8 cellular contexts compared by ENCODE assay signal in the genomic region with DNA sequence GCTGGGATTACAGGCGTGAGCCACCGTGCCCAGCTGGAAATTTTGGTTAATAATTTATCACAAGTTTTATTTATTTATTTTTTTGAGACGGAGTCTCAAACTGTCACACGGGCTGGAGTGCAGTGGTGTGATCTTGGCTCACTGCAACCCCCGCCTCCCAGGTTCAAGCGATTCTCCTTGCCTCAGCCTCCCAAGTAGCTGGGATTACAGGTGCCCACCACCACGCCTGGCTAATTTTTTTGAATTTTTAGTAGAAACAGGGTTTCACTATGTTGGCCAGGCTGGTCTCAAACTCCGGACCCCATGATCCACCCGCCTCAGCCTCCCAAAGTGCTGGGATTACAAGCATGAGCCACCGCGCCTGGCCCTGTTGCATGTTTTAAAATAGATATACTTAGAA. TPM values are rescaled to one million over a fixed set of nuclear protein-coding genes. Genes with fewer than 3 reads are reported as not detected.
A peak's percentile ranks its signal among the peaks of the same experiment; 100 is the strongest.
DNase-seq lines count a peak whose midpoint lies in the region; ATAC-seq and TF ChIP-seq lines count a peak whose summit lies in the region.
"Not testable (repeated sequence)": the region's sequence is repeated elsewhere in the genome, so short reads cannot be mapped to it uniquely, and the experiment has no call there.
"Had no signal": no experiment of that assay in that cellular context is flagged by ENCODE, and none has a peak within 500 bp of the region (broad histone marks: within the 10 kb centered on the region; RNA-seq: fewer than 3 reads in every experiment).

No MANE protein-coding gene starts in this region.

- peak overlapping the region; percentile 90 for H3K4me3 Mint-ChIP-seq in CD8-positive, alpha-beta T cell
- peak overlapping the region; percentile 91 for H3K4me3 Mint-ChIP-seq in activated CD8-positive, alpha-beta T cell treated with anti-CD3 and anti-CD28 coated beads for 36 hours
- H3K4me3 Mint-ChIP-seq in glutamatergic neuron (ENCODE audit: unreplicated experiment) = peak overlapping the region; percentile 96
- peak overlapping the region; percentile 90 for H3K4me3 Mint-ChIP-seq in nephron progenitor cell

- H3K27me3 ChIP-seq in CD8-positive, alpha-beta T cell (ENCODE audit: insufficient read depth, low read length); HUES48 (ENCODE audit: control insufficient read depth, insufficient read depth, low read length); Panc1 (ENCODE audit: control insufficient read depth, insufficient read depth, low read length); adipocyte (replicated peaks; ENCODE audit: control insufficient read depth, insufficient read depth, low read length): not testable (repeated sequence)

- peaks cover 21% of the 10 kb centered on the region for H3K36me3 Mint-ChIP-seq in CD8-positive, alpha-beta T cell
- H3K36me3 Mint-ChIP-seq in activated CD8-positive, alpha-beta T cell treated with anti-CD3 and anti-CD28 coated beads for 36 hours (ENCODE audit: low read depth) = peaks cover 22% of the 10 kb centered on the region
- not testable (repeated sequence) for H3K36me3 Mint-ChIP-seq in glutamatergic neuron (ENCODE audit: unreplicated experiment); nephron progenitor cell (ENCODE audit: low read depth)

- H3K36me3 ChIP-seq in CD8-positive, alpha-beta T cell (ENCODE audit: insufficient read depth, low read length); HUES48 (ENCODE audit: control insufficient read depth, insufficient read depth, low read length); adipocyte (ENCODE audit: control insufficient read depth, insufficient read depth, low read length, severe bottlenecking): not testable (repeated sequence)
- peaks cover 11% of the 10 kb centered on the region for H3K36me3 ChIP-seq in Panc1 (ENCODE audit: control insufficient read depth, insufficient read depth, low read length)

- peaks cover 17% of the 10 kb centered on the region for H3K4me1 ChIP-seq in CD8-positive, alpha-beta T cell (ENCODE audit: insufficient read depth, low read length)
- H3K4me1 ChIP-seq in HUES48 (ENCODE audit: control insufficient read depth, insufficient read depth, low read length); Panc1 (ENCODE audit: control insufficient read depth, insufficient read depth, low read length); adipocyte (ENCODE audit: control insufficient read depth, insufficient read depth, low read length): not testable (repeated sequence)

- intact Hi-C loops in CD8-positive, alpha-beta T cell (cut with DNase I, micrococcal nuclease) = loop anchor here (5.0 to 10.0 kb wide), 4 partner anchors 115 to 405 kb away; a partner anchor contains a TSS
- intact Hi-C loops in Panc1 (cut with micrococcal nuclease; ENCODE audit: unreplicated experiment) = not testable (repeated sequence)
- intact Hi-C loops in activated CD8-positive, alpha-beta T cell treated with anti-CD3 and anti-CD28 coated beads for 36 hours (cut with micrococcal nuclease) = loop anchor here (5.0 kb wide), 1 partner anchor 95 kb away; no protein-coding TSS in a partner anchor

- not testable (repeated sequence) for BruUV-seq in Panc1 (replicated peaks; lab: Mats Ljungman, UMichigan)

- in situ Hi-C loops in Panc1 (cut with HindIII; ENCODE audit: low pct_unique_long_range_greater_than_20kb, low sequenced_read_pairs) = not testable (repeated sequence)

- not testable (repeated sequence) for H3K27ac ChIP-seq in CD8-positive, alpha-beta T cell (ENCODE audit: low read depth, low read length); HUES48 (ENCODE audit: low read depth, low read length)
- H3K27ac ChIP-seq in Panc1 (ENCODE audit: low read length) = peak overlapping the region; percentile 90; the same call in 1 of the 2 replicates

- H3K4me1 Mint-ChIP-seq in CD8-positive, alpha-beta T cell (ENCODE audit: low read depth) = peaks cover 34% of the 10 kb centered on the region
- peaks cover 33% of the 10 kb centered on the region for H3K4me1 Mint-ChIP-seq in activated CD8-positive, alpha-beta T cell treated with anti-CD3 and anti-CD28 coated beads for 36 hours (ENCODE audit: low read depth)
- H3K4me1 Mint-ChIP-seq in glutamatergic neuron (ENCODE audit: low read depth, unreplicated experiment) = not testable (repeated sequence)
- H3K4me1 Mint-ChIP-seq in nephron progenitor cell = peaks cover 24% of the 10 kb centered on the region

- not testable (repeated sequence) for H3K27ac Mint-ChIP-seq in CD8-positive, alpha-beta T cell; glutamatergic neuron (ENCODE audit: unreplicated experiment); nephron progenitor cell
- H3K27ac Mint-ChIP-seq in activated CD8-positive, alpha-beta T cell treated with anti-CD3 and anti-CD28 coated beads for 36 hours = peak overlapping the region; percentile 95

- TF ChIP-seq CTCF in CD8-positive, alpha-beta T cell (IDR thresholded peaks at IDR 0.05); Panc1 (IDR thresholded peaks at IDR 0.05); activated CD8-positive, alpha-beta T cell treated with anti-CD3 and anti-CD28 coated beads for 36 hours (IDR thresholded peaks at IDR 0.05); glutamatergic neuron (IDR thresholded peaks at IDR 0.05; ENCODE audit: partially characterized antibody, unreplicated experiment); nephron progenitor cell (IDR thresholded peaks at IDR 0.05): not testable (repeated sequence)

- H3K4me3 ChIP-seq in CD8-positive, alpha-beta T cell (ENCODE audit: low read depth, low read length) = not testable (repeated sequence)
- peak overlapping the region; percentile 87; the same call in 1 of the 2 replicates for H3K4me3 ChIP-seq in HUES48 (ENCODE audit: low read depth, low read length)
- H3K4me3 ChIP-seq in Panc1 (ENCODE audit: low read depth in 2 of 2, low read length in 2 of 2) = peak overlapping the region in 1 of 2 experiments; percentile 88; a peak in 3 of 4 replicates
- H3K4me3 ChIP-seq in adipocyte (ENCODE audit: low read length) = peak overlapping the region; percentile 90

- DNase-seq in CD8-positive, alpha-beta T cell; Panc1 (ENCODE audit: low read depth, low spot score); activated CD8-positive, alpha-beta T cell treated with anti-CD3 and anti-CD28 coated beads for 36 hours; adipocyte (ENCODE audit: low read depth); glutamatergic neuron; nephron progenitor cell: not testable (repeated sequence)

- not testable (repeated sequence) for H3K9ac ChIP-seq in HUES48 (ENCODE audit: low read depth, low read length)
- H3K9ac ChIP-seq in adipocyte (ENCODE audit: low read length) = peak overlapping the region; percentile 95

- CTCF ChIA-PET in CD8-positive, alpha-beta T cell (lab: Charles Lee) = interaction anchor here (5.2 to 6.5 kb wide), 2 partner anchors 11 to 20 kb away, joined by 29 to 49 read pairs; a partner anchor contains a TSS
- CTCF ChIA-PET in Panc1 (lab: Charles Lee) = not testable (repeated sequence)
- CTCF ChIA-PET in activated CD8-positive, alpha-beta T cell treated with anti-CD3 and anti-CD28 coated beads for 36 hours (lab: Charles Lee) = interaction anchor here (4.0 to 4.1 kb wide), 2 partner anchors 11 to 20 kb away, joined by 23 to 44 read pairs; a partner anchor contains a TSS

- POLR2A ChIA-PET in CD8-positive, alpha-beta T cell (lab: Charles Lee); Panc1 (lab: Charles Lee): not testable (repeated sequence)
- POLR2A ChIA-PET in activated CD8-positive, alpha-beta T cell treated with anti-CD3 and anti-CD28 coated beads for 36 hours (lab: Charles Lee) = interaction anchor here (0.8 to 4.1 kb wide), 3 partner anchors 11 to 238 kb away, joined by 3 to 34 read pairs (median 3); a partner anchor contains a TSS

- H3K9me3 ChIP-seq in CD8-positive, alpha-beta T cell (ENCODE audit: low read length); HUES48 (ENCODE audit: control insufficient read depth, insufficient read depth, low read length); Panc1 (ENCODE audit: control insufficient read depth, insufficient read depth, low read depth, low read length); adipocyte (ENCODE audit: control insufficient read depth, low read length): not testable (repeated sequence)

- not testable (repeated sequence) for H3K9me3 Mint-ChIP-seq in CD8-positive, alpha-beta T cell; activated CD8-positive, alpha-beta T cell treated with anti-CD3 and anti-CD28 coated beads for 36 hours; glutamatergic neuron (ENCODE audit: unreplicated experiment); nephron progenitor cell

- not testable (repeated sequence) for H3K27me3 Mint-ChIP-seq in CD8-positive, alpha-beta T cell (ENCODE audit: low read depth); activated CD8-positive, alpha-beta T cell treated with anti-CD3 and anti-CD28 coated beads for 36 hours; glutamatergic neuron (ENCODE audit: unreplicated experiment); nephron progenitor cell (ENCODE audit: low read depth, poor library complexity)

- not testable (repeated sequence) for ATAC-seq in CD8-positive, alpha-beta T cell; Panc1; activated CD8-positive, alpha-beta T cell treated with anti-CD3 and anti-CD28 coated beads for 36 hours

RNA-seq across cellular contexts. Expression of a gene that starts 1.8 kb away (rescaled TPM):
- 100 to 1,000 TPM; 158 to 173 TPM for total RNA-seq in CD8-positive, alpha-beta T cell
- 113 TPM for total RNA-seq in Panc1 (2021; ENCODE audit: unreplicated experiment)
- polyA plus RNA-seq in Panc1 (2012; ENCODE audit: insufficient read length) = 161 TPM
- total RNA-seq in activated CD8-positive, alpha-beta T cell treated with anti-CD3 and anti-CD28 coated beads for 36 hours = 100 to 1,000 TPM; 275 to 299 TPM
- total RNA-seq in glutamatergic neuron (ENCODE audit: unreplicated experiment) = 93.5 TPM

RNA-seq across cellular contexts. Expression of a gene that starts 12.4 kb away (rescaled TPM):
- 10 to 100 TPM; 62.5 to 63.1 TPM for total RNA-seq in CD8-positive, alpha-beta T cell
- total RNA-seq in Panc1 (2021; ENCODE audit: unreplicated experiment) = 0.18 TPM
- not detected for polyA plus RNA-seq in Panc1 (2012; ENCODE audit: insufficient read length)
- total RNA-seq in activated CD8-positive, alpha-beta T cell treated with anti-CD3 and anti-CD28 coated beads for 36 hours = 10 to 100 TPM; 27.7 to 28.4 TPM
- total RNA-seq in glutamatergic neuron (ENCODE audit: unreplicated experiment) = 0.64 TPM
- total RNA-seq: temporal lobe had no signal

Comparison
In these comparisons a context has a peak if more than half of its experiments do, and no peak if none do; other contexts are left out.
1. RNA of a gene that starts 12.4 kb away (total RNA-seq): 62.5 to 63.1 TPM in CD8-positive, alpha-beta T cell and 27.7 to 28.4 TPM in activated CD8-positive, alpha-beta T cell treated with anti-CD3 and anti-CD28 coated beads for 36 hours; 0.64 TPM in glutamatergic neuron (single experiment) and 0.18 TPM in Panc1 (single experiment); every median in the first group is over 10 times any median in the second.
2. Peak in every context shown above with its lines, with median percentiles within 50 percentile points of each other: H3K4me3 Mint-ChIP-seq.